Comparison of ENCODE assay signal across 29 cellular contexts in the genomic region with DNA sequence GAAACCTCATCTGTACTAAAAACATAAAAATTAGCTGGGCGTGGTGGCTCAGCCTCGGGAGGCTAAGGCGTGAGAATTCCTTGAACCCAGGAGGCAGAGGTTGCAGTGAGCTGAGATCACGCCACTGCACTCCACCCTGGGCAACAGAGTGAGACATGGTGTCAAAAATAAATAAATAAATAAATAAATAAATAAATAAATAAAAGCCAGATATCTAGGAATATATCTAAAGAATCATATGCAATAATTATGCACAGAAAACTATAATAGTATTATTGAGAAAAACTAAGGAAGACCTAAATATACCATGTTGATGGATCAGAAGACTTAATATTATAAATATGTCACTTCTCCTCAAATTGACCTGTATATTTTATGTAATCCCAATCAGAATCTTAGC.
"Had no signal": no experiment of that assay in that cellular context is flagged by ENCODE, and none has a peak within 500 bp of the region (broad histone marks: within the 10 kb centered on the region; RNA-seq: fewer than 3 reads in every experiment).

No MANE protein-coding gene starts in this region.

- H3K4me3 ChIP-seq: colonic mucosa, coronary artery, dorsolateral prefrontal cortex, esophagus muscularis mucosa, esophagus squamous epithelium, gastrocnemius medialis, gastroesophageal sphincter, heart left ventricle, heart right ventricle had no signal

- FAIRE-seq: colon, endometrium, endothelial cell of umbilical vein, frontal cortex had no signal

- H3K4me1 Mint-ChIP-seq: endodermal cell had no signal

- H3K27me3 ChIP-seq: colonic mucosa, dorsolateral prefrontal cortex, esophagus muscularis mucosa, esophagus squamous epithelium, foreskin keratinocyte, gastrocnemius medialis, gastroesophageal sphincter, heart left ventricle, heart right ventricle had no signal

- H3K9me3 ChIP-seq: colonic mucosa, esophagus muscularis mucosa, esophagus squamous epithelium, gastrocnemius medialis, gastroesophageal sphincter had no signal

- H3K27ac Mint-ChIP-seq: dendritic cell treated with granulocyte-macrophage colony-stimulating factor and Interleukin-4, amounts not matched to agents 40 ng/mL and 50 ng/mL, for 4 days; endodermal cell had no signal

- ATAC-seq: effector memory CD8-positive, alpha-beta T cell; esophagus mucosa; foreskin keratinocyte; gastrocnemius medialis; gastroesophageal sphincter; heart left ventricle; heart right ventricle had no signal

- H3K27me3 Mint-ChIP-seq: dendritic cell treated with granulocyte-macrophage colony-stimulating factor and Interleukin-4, amounts not matched to agents 40 ng/mL and 50 ng/mL, for 4 days; effector memory CD8-positive, alpha-beta T cell had no signal

- DNase-seq: colonic mucosa; cortex of kidney; dermis blood vessel endothelial cell; dorsolateral prefrontal cortex; effector CD4-positive, alpha-beta T cell; effector CD8-positive, alpha-beta T cell; effector memory CD4-positive, alpha-beta T cell; effector memory CD8-positive, alpha-beta T cell; endodermal cell; erythroblast; esophagus squamous epithelium; foreskin fibroblast; foreskin keratinocyte; foreskin melanocyte; gastrocnemius medialis; glutamatergic neuron; head of caudate nucleus; heart left ventricle; heart right ventricle had no signal

- H3K4me1 ChIP-seq: colonic mucosa, esophagus muscularis mucosa, esophagus squamous epithelium, foreskin keratinocyte, gastrocnemius medialis, gastroesophageal sphincter, heart left ventricle, heart right ventricle had no signal

- H3K4me3 Mint-ChIP-seq: dendritic cell treated with granulocyte-macrophage colony-stimulating factor and Interleukin-4, amounts not matched to agents 40 ng/mL and 50 ng/mL, for 4 days; effector memory CD8-positive, alpha-beta T cell; endodermal cell had no signal

- H3K9me3 Mint-ChIP-seq: dendritic cell treated with granulocyte-macrophage colony-stimulating factor and Interleukin-4, amounts not matched to agents 40 ng/mL and 50 ng/mL, for 4 days; effector memory CD8-positive, alpha-beta T cell had no signal

- H3K27ac ChIP-seq: colonic mucosa, coronary artery, epithelial cell of prostate, esophagus muscularis mucosa, esophagus squamous epithelium, foreskin keratinocyte, gastrocnemius medialis, gastroesophageal sphincter, heart left ventricle, heart right ventricle had no signal

- H3K36me3 ChIP-seq: colonic mucosa, esophagus squamous epithelium, gastrocnemius medialis, gastroesophageal sphincter had no signal
